ENCODE assay signal across 9 cellular contexts in genomic region chr17:2138318-2138717, GRCh38.
DNase-seq lines count a peak whose midpoint lies in the region; ATAC-seq, FAIRE-seq and TF ChIP-seq lines count a peak whose summit lies in the region.
"Had no signal": no experiment of that assay in that cellular context is flagged by ENCODE, and none has a peak within 500 bp of the region (broad histone marks: within the 10 kb centered on the region; RNA-seq: fewer than 3 reads in every experiment).

No MANE protein-coding gene starts in this region.

- no peak overlapping the region for H3K4me3 Mint-ChIP-seq in astrocyte (ENCODE audit: unreplicated experiment)

- H3K79me2 ChIP-seq in astrocyte (ENCODE audit: insufficient read depth, low read length), result no peaks in the 10 kb centered on the region

- H3K27me3 Mint-ChIP-seq in astrocyte (ENCODE audit: low read depth, unreplicated experiment), result no peaks in the 10 kb centered on the region

- no peaks in the 10 kb centered on the region for H3K27me3 ChIP-seq in HUES48 (ENCODE audit: control insufficient read depth, insufficient read depth, low read length)
- no peaks in the 10 kb centered on the region for H3K27me3 ChIP-seq in astrocyte (ENCODE audit: insufficient read depth, low read length)
- H3K27me3 ChIP-seq in pancreas, result no peaks in the 10 kb centered on the region
- no peaks in the 10 kb centered on the region for H3K27me3 ChIP-seq in foreskin keratinocyte

- H3K9ac ChIP-seq in HUES48 (ENCODE audit: low read depth, low read length), result no peak overlapping the region
- peak overlapping the region; percentile 41 for H3K9ac ChIP-seq in astrocyte (ENCODE audit: low read length)
- H3K9ac ChIP-seq in kidney (ENCODE audit: low read length in 2 of 2), result no peak overlapping the region

- 76 to 91% methylated on average over 1 of the region's 1 CpG for WGBS in pancreas, 2 donors

- no peak overlapping the region for H2AFZ ChIP-seq in astrocyte (ENCODE audit: low read depth, low read length)

- H3K36me3 ChIP-seq in HUES48 (ENCODE audit: control insufficient read depth, insufficient read depth, low read length), result no peaks in the 10 kb centered on the region
- no peaks in the 10 kb centered on the region for H3K36me3 ChIP-seq in astrocyte (ENCODE audit: insufficient read depth, low read length)
- H3K36me3 ChIP-seq in pancreas, result no peaks in the 10 kb centered on the region
- H3K36me3 ChIP-seq in kidney (ENCODE audit: control insufficient read depth in 1 of 2, insufficient read depth in 2 of 2, low read length in 2 of 2), result no peaks in the 10 kb centered on the region

- FAIRE-seq in astrocyte (lab: Jason Lieb, UNC), result no peak
- no peak for FAIRE-seq in pancreas (lab: Jason Lieb, UNC)
- no peak for FAIRE-seq in kidney (lab: Jason Lieb, UNC)
- FAIRE-seq: colon had no signal

- TF ChIP-seq CTCF in astrocyte (IDR thresholded peaks at IDR 0.05; ENCODE audit: insufficient read depth, low read depth, low read length) (no peak), pancreas (IDR thresholded peaks at IDR 0.05) (no peak), foreskin keratinocyte (conservative IDR thresholded peaks at IDR 0.05) (no peak), kidney (IDR thresholded peaks at IDR 0.05; ENCODE audit: borderline replicate concordance, extremely low read depth, insufficient read depth) (no peak)

- H3K4me1 ChIP-seq in HUES48 (ENCODE audit: control insufficient read depth, insufficient read depth, low read length) (peaks cover 26% of the 10 kb centered on the region), astrocyte (ENCODE audit: insufficient read depth, low read length) (peaks cover 24% of the 10 kb centered on the region), pancreas (peaks cover 0 to 14% (median 0%) of the 10 kb centered on the region in 3 donors), foreskin keratinocyte (peaks cover 14% of the 10 kb centered on the region), kidney (ENCODE audit: control insufficient read depth in 1 of 2, insufficient read depth in 1 of 2, low read depth in 1 of 2, low read length in 2 of 2) (peaks cover 11 to 14% of the 10 kb centered on the region in 2 donors)

- peak overlapping the region; percentile 90 for H3K27ac Mint-ChIP-seq in astrocyte (ENCODE audit: unreplicated experiment)

- H4K20me1 ChIP-seq in astrocyte (ENCODE audit: insufficient read depth, low read length), result no peaks in the 10 kb centered on the region

- no peaks in the 10 kb centered on the region for H3K9me3 ChIP-seq in HUES48 (ENCODE audit: control insufficient read depth, insufficient read depth, low read length)
- H3K9me3 ChIP-seq in astrocyte (ENCODE audit: insufficient read depth, low read depth, low read length), result no peaks in the 10 kb centered on the region
- no peaks in the 10 kb centered on the region for H3K9me3 ChIP-seq in pancreas
- no peaks in the 10 kb centered on the region for H3K9me3 ChIP-seq in kidney (ENCODE audit: control insufficient read depth in 1 of 2, low read length in 2 of 2)

- ATAC-seq in GM18858 (IDR thresholded peaks at IDR 0.05; ENCODE audit: unreplicated experiment) (peak; percentile 43), pancreas (peak in 3 of 4 donors; percentile 25 to 57 (median 55)), foreskin keratinocyte (no peak)

- H3K27ac ChIP-seq in HUES48 (ENCODE audit: low read depth, low read length), result peak overlapping the region; percentile 86
- peak overlapping the region; percentile 79 for H3K27ac ChIP-seq in astrocyte (ENCODE audit: low read depth, low read length)
- H3K27ac ChIP-seq in pancreas, result no peak overlapping the region
- H3K27ac ChIP-seq in foreskin keratinocyte, result no peak overlapping the region
- peak overlapping the region in 1 of 2 donors; percentile 23 for H3K27ac ChIP-seq in kidney (ENCODE audit: low read depth in 2 of 2, low read length in 2 of 2)

- H3K36me3 Mint-ChIP-seq in astrocyte (ENCODE audit: low read depth, unreplicated experiment), result peaks cover 2% of the 10 kb centered on the region

- DNase-seq in AG20443 (ENCODE audit: low spot score) (peak; percentile 40), astrocyte (ENCODE audit: low read depth) (no peak), pancreas (no peak), foreskin keratinocyte (no peak), SW480 (ENCODE audit: low spot score) (no peak), kidney (no peak)

- H3K4me3 ChIP-seq in HUES48 (ENCODE audit: low read depth, low read length) (no peak overlapping the region), astrocyte (ENCODE audit: insufficient read depth, low read depth, low read length) (no peak overlapping the region), pancreas (no peak overlapping the region), kidney (ENCODE audit: low read length in 2 of 2) (no peak overlapping the region)

- H3K9me3 Mint-ChIP-seq in astrocyte (ENCODE audit: unreplicated experiment), result no peaks in the 10 kb centered on the region

- peak overlapping the region; percentile 64 for H3K4me2 ChIP-seq in astrocyte (ENCODE audit: low read length)

- intact Hi-C loops in pancreas (cut with DNase I), result no loop called here
- intact Hi-C loops in kidney (cut with DNase I), result no loop called here

- H3K4me1 Mint-ChIP-seq in astrocyte (ENCODE audit: low read depth, unreplicated experiment), result peaks cover 24% of the 10 kb centered on the region

Comparison
In these comparisons a context has a peak if more than half of its experiments do, and no peak if none do; other contexts are left out.
1. H3K27ac ChIP-seq: peak in HUES48 (single experiment) and astrocyte (single experiment); none in pancreas (0 of 4) and foreskin keratinocyte (single experiment).